18 cellular contexts compared by ENCODE assay signal in the genomic region with DNA sequence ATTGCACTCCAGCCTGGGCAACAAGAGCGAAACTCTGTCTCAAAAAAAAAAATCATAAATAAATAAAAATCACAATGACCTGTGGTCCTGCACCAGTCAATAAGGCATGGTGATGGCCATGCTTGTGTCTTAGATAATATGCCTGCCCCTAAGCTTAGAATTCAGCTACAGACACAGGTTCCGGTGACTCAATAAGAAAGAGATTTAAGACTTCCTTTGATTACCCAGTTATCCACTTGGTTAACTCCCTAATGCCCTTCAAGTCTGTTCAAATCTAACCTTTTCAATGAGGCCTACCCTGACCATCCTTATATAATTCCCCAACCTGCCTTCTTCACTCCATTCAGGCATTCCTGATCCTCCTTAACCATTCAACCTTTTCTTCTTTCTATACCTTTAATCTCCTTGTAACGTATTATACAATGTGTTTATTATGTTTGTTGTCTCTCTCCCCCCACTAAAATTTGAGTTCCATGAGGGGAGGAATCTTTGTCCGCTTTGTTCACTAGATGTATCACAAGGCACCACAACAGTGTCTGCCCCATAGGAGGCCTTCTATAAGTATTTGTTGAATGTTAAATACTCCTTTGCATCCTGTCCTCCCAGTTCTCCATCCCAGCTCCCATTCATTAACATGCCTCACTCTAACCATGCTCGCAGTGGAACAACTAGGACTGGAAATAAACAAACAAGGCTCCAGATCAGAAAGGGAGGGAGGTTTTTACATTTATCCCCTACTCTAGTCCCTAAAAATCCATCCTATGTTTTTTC. TPM values are rescaled to one million over a fixed set of nuclear protein-coding genes. Genes with fewer than 3 reads are reported as not detected.
DNase-seq lines count a peak whose midpoint lies in the region; ATAC-seq lines count a peak whose summit lies in the region.
"Had no signal": no experiment of that assay in that cellular context is flagged by ENCODE, and none has a peak within 500 bp of the region (broad histone marks: within the 10 kb centered on the region; RNA-seq: fewer than 3 reads in every experiment).

No MANE protein-coding gene starts in this region.

- H3K27ac Mint-ChIP-seq in stimulated activated memory B cell treated with anti-CD40 and anti-IgM and Interleukin-4, amounts not matched to agents 10 μg/mL and 1 μg/mL and 100 μg/mL, for 72 hours: peak overlapping the region; percentile 67
- H3K27ac Mint-ChIP-seq in T-cell: peak overlapping the region in 1 of 2 donors; percentile 29

- H3K4me1 Mint-ChIP-seq in activated T-cell treated with anti-CD3 and anti-CD28 coated beads, Interleukin-2, amount 50 U/mL, for 4 hours (ENCODE audit: low read depth): peaks cover 69% of the 10 kb centered on the region
- H3K4me1 Mint-ChIP-seq in stimulated activated memory B cell treated with anti-CD40 and anti-IgM and Interleukin-4, amounts not matched to agents 10 μg/mL and 1 μg/mL and 100 μg/mL, for 72 hours: peaks cover 61% of the 10 kb centered on the region
- peaks cover 56 to 69% (median 64%) of the 10 kb centered on the region in 3 donors for H3K4me1 Mint-ChIP-seq in T-cell

- no peak for ATAC-seq in activated T-cell treated with anti-CD3 and anti-CD28 coated beads, Interleukin-2, amount 50 U/mL, for 4 hours
- ATAC-seq in stimulated activated memory B cell treated with anti-CD40 and anti-IgM and Interleukin-4, amounts not matched to agents 10 μg/mL and 1 μg/mL and 100 μg/mL, for 72 hours: no peak
- ATAC-seq in T-cell (replicated peaks in 1 of 4): no peak
- ATAC-seq in HG02973 (IDR thresholded peaks at IDR 0.05; ENCODE audit: unreplicated experiment): no peak
- ATAC-seq: foreskin keratinocyte, lower lobe of right lung, Panc1, right lobe of liver had no signal

- H3K27me3 Mint-ChIP-seq in activated T-cell treated with anti-CD3 and anti-CD28 coated beads, Interleukin-2, amount 50 U/mL, for 4 hours (ENCODE audit: low read depth): no peaks in the 10 kb centered on the region
- H3K27me3 Mint-ChIP-seq in stimulated activated memory B cell treated with anti-CD40 and anti-IgM and Interleukin-4, amounts not matched to agents 10 μg/mL and 1 μg/mL and 100 μg/mL, for 72 hours: no peaks in the 10 kb centered on the region
- no peaks in the 10 kb centered on the region for H3K27me3 Mint-ChIP-seq in T-cell

- peaks cover 21% of the 10 kb centered on the region for H3K36me3 Mint-ChIP-seq in activated T-cell treated with anti-CD3 and anti-CD28 coated beads, Interleukin-2, amount 50 U/mL, for 4 hours (ENCODE audit: insufficient read depth)
- peaks cover 11% of the 10 kb centered on the region for H3K36me3 Mint-ChIP-seq in stimulated activated memory B cell treated with anti-CD40 and anti-IgM and Interleukin-4, amounts not matched to agents 10 μg/mL and 1 μg/mL and 100 μg/mL, for 72 hours
- H3K36me3 Mint-ChIP-seq in T-cell: peaks cover 2% of the 10 kb centered on the region

- POLR2A ChIA-PET in T-cell (lab: Charles Lee): no interaction called here

- no peak for DNase-seq in activated T-cell treated with anti-CD3 and anti-CD28 coated beads, Interleukin-2, amount 50 U/mL, for 4 hours
- no peak for DNase-seq in activated T-cell treated with anti-CD3 and anti-CD28 coated beads, Interleukin-2, amount 50 U/mL, for 48 hours
- DNase-seq in NCI-H226 (peak; percentile 33), dermis blood vessel endothelial cell (peak; percentile 47), T-cell (no peak)
- no peak for DNase-seq in stimulated activated CD4-positive, alpha-beta T cell treated with anti-CD3 and anti-CD28 coated beads, Interleukin-4, amount 100 ng/mL, for 1 hour
- DNase-seq: activated CD4-positive, CD25-positive, alpha-beta regulatory T cell treated with anti-CD3 and anti-CD28 coated beads, Interleukin-2, amount 50 U/mL, for 72 hours; foreskin keratinocyte; lower lobe of right lung; NCI-H187 treated with DMSO at 0.1 percent for 48 hours; NCI-H510A treated with DMSO at 0.1 percent for 48 hours; right lobe of liver; stimulated activated CD4-positive, alpha-beta T cell treated with anti-CD3 and anti-CD28 coated beads, Interleukin-4, amount 100 ng/mL, for 24 hours; T-helper 1 cell had no signal

- no peaks in the 10 kb centered on the region for H3K9me3 Mint-ChIP-seq in activated T-cell treated with anti-CD3 and anti-CD28 coated beads, Interleukin-2, amount 50 U/mL, for 4 hours
- no peaks in the 10 kb centered on the region for H3K9me3 Mint-ChIP-seq in stimulated activated memory B cell treated with anti-CD40 and anti-IgM and Interleukin-4, amounts not matched to agents 10 μg/mL and 1 μg/mL and 100 μg/mL, for 72 hours
- no peaks in the 10 kb centered on the region for H3K9me3 Mint-ChIP-seq in T-cell
- H3K9me3 Mint-ChIP-seq: activated T-helper 2 cell treated with anti-CD3 and anti-CD28 coated beads, Interferon-gamma antibody, Interleukin-2, Interleukin-4, amounts not matched to agents 10 μg/mL and 5 μg/mL and 100 μg/mL, durations not matched to agents 14 hours and 24 hours and 36 hours had no signal

- CTCF ChIA-PET in T-cell (lab: Charles Lee): interaction anchor here in 1 of 2 donors (1.5 kb wide), 1 partner anchor 337 kb away, joined by 7 read pairs; no protein-coding TSS in a partner anchor

- H3K4me3 Mint-ChIP-seq in activated T-cell treated with anti-CD3 and anti-CD28 coated beads, Interleukin-2, amount 50 U/mL, for 4 hours: peak overlapping the region; percentile 57
- H3K4me3 Mint-ChIP-seq in stimulated activated memory B cell treated with anti-CD40 and anti-IgM and Interleukin-4, amounts not matched to agents 10 μg/mL and 1 μg/mL and 100 μg/mL, for 72 hours: no peak overlapping the region
- H3K4me3 Mint-ChIP-seq in T-cell: peak overlapping the region in 1 of 3 donors; percentile 27

RNA-seq across cellular contexts. Expression of a gene that starts 8.9 kb away (rescaled TPM):
- 10 to 100 TPM; 47.3 to 55.1 (median 48.5) TPM for total RNA-seq in activated T-cell treated with anti-CD3 and anti-CD28 coated beads, Interleukin-2, amount 50 U/mL, for 4 hours
- total RNA-seq in dermis blood vessel endothelial cell (51.8 and 100 TPM in 2 replicates), T-cell (10 to 100 TPM; 33.5 to 48.2 (median 44.6) TPM)

RNA-seq across cellular contexts. Expression of a gene that starts 36.5 kb away (rescaled TPM):
- under 1 TPM; 0.37 to 0.79 (median 0.43) TPM for total RNA-seq in activated T-cell treated with anti-CD3 and anti-CD28 coated beads, Interleukin-2, amount 50 U/mL, for 4 hours
- total RNA-seq in dermis blood vessel endothelial cell: 1.9 and 2.6 TPM in 2 replicates
- 1 to 10 TPM; 1.2 to 3.2 (median 2.1) TPM for total RNA-seq in T-cell

Comparison
In these comparisons a context has a peak if more than half of its experiments do, and no peak if none do; other contexts are left out.
1. DNase-seq: peak in NCI-H226 (single experiment) and dermis blood vessel endothelial cell (single experiment); none in activated T-cell treated with anti-CD3 and anti-CD28 coated beads, Interleukin-2, amount 50 U/mL, for 4 hours (single experiment), activated T-cell treated with anti-CD3 and anti-CD28 coated beads, Interleukin-2, amount 50 U/mL, for 48 hours (0 of 2), T-cell (0 of 34) and stimulated activated CD4-positive, alpha-beta T cell treated with anti-CD3 and anti-CD28 coated beads, Interleukin-4, amount 100 ng/mL, for 1 hour (single experiment).